8 cellular contexts compared by ENCODE assay signal in the genomic region with DNA sequence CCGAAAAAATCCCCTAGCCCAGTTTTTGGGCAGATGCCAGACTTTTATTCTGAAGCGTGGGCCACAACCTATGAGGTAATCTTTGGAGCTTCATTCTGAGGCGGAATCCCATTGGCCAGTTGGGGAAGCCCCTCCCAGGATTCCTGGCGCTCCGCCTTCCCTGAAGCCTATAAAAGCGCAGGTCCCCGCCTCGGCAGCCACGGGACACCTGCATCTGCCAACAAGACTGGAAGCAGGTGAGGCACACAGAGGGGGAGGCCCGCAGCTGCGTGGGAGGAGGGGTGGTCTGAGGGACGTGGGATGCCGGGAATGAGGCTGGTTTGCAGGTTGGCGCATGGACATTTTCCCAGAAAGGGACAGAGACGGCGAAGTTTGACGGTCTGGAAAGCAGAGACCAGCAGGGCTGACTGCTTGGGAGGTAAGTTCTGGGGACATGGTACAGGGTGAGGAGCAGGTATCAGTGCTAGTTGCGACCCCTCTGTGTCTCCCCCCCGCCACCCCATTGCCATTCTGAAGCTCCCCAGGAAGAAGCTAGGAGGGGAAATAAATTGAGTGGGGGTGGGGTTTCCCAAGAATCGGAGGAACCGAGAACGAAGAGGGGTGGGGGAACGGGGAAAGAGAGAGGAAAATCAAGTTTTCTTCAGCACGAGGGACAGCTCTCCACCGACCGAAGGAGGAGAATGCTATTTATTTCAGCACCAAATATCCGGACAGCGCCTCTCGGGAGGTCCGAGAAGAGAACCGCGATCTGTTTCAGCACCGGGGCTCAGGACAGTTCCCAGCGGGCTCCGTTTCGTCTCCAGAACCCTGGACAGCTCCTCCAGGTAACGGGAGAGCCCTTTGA. TPM values are rescaled to one million over a fixed set of nuclear protein-coding genes. Genes with fewer than 3 reads are reported as not detected.
DNase-seq lines count a peak whose midpoint lies in the region; ATAC-seq, FAIRE-seq and TF ChIP-seq lines count a peak whose summit lies in the region.

No MANE protein-coding gene starts in this region.

- FAIRE-seq in G401.6 (lab: Jason Lieb, UNC) = peak; percentile 48
- FAIRE-seq in astrocyte (lab: Jason Lieb, UNC) = no peak

- peaks cover 1% of the 10 kb centered on the region for H3K36me3 Mint-ChIP-seq in astrocyte (ENCODE audit: low read depth, unreplicated experiment)

- peaks cover 5% of the 10 kb centered on the region for H3K27me3 ChIP-seq in astrocyte (ENCODE audit: insufficient read depth, low read length)

- no peaks in the 10 kb centered on the region for H3K79me2 ChIP-seq in astrocyte (ENCODE audit: insufficient read depth, low read length)

- no peak overlapping the region for H3K4me2 ChIP-seq in astrocyte (ENCODE audit: low read length)

- no peak for TF ChIP-seq CTCF in astrocyte (IDR thresholded peaks at IDR 0.05; ENCODE audit: insufficient read depth, low read depth, low read length)

- H3K4me1 Mint-ChIP-seq in astrocyte (ENCODE audit: low read depth, unreplicated experiment) = no peaks in the 10 kb centered on the region

- no peak overlapping the region for H3K4me3 Mint-ChIP-seq in astrocyte (ENCODE audit: unreplicated experiment)

- no peaks in the 10 kb centered on the region for H3K4me1 ChIP-seq in astrocyte (ENCODE audit: insufficient read depth, low read length)

- H3K27me3 Mint-ChIP-seq in astrocyte (ENCODE audit: low read depth, unreplicated experiment) = peaks cover 43% of the 10 kb centered on the region

- ATAC-seq in GM21381 (IDR thresholded peaks at IDR 0.05; ENCODE audit: unreplicated experiment) (no peak), GM21515 (IDR thresholded peaks at IDR 0.05; ENCODE audit: unreplicated experiment) (no peak)

- H3K36me3 ChIP-seq in astrocyte (ENCODE audit: insufficient read depth, low read length) = no peaks in the 10 kb centered on the region

- H3K9ac ChIP-seq in astrocyte (ENCODE audit: low read length) = no peak overlapping the region

- H3K9me3 Mint-ChIP-seq in astrocyte (ENCODE audit: unreplicated experiment) = peaks cover 5% of the 10 kb centered on the region

- no peak overlapping the region for H2AFZ ChIP-seq in astrocyte (ENCODE audit: low read depth, low read length)

- peak; percentile 97 to 99 (median 97) for DNase-seq in NCI-H1417 (lab: John Stamatoyannopoulos, UW)
- peak; percentile 52 to 81 (median 71) for DNase-seq in T-helper 1 cell
- DNase-seq in astrocyte (ENCODE audit: low read depth) = peak; percentile 72
- peak; percentile 75 for DNase-seq in hepatic stellate cell (ENCODE audit: low spot score)
- DNase-seq in retina = peak; percentile 86

- H3K9me3 ChIP-seq in astrocyte (ENCODE audit: insufficient read depth, low read depth, low read length) = no peaks in the 10 kb centered on the region

- no peak overlapping the region for H3K4me3 ChIP-seq in astrocyte (ENCODE audit: insufficient read depth, low read depth, low read length)

- H3K27ac ChIP-seq in astrocyte (ENCODE audit: low read depth, low read length) = no peak overlapping the region

- no peak overlapping the region for H3K27ac Mint-ChIP-seq in astrocyte (ENCODE audit: unreplicated experiment)

- H4K20me1 ChIP-seq in astrocyte (ENCODE audit: insufficient read depth, low read length) = peaks cover 5% of the 10 kb centered on the region

RNA-seq across cellular contexts. Expression of a gene that starts 22.4 kb away (rescaled TPM):
- total RNA-seq in astrocyte = 12.0 and 12.6 TPM in 2 replicates

RNA-seq across cellular contexts. Expression of a gene that starts 45.5 kb away (rescaled TPM):
- 44.8 and 50.0 TPM in 2 replicates for total RNA-seq in astrocyte
